ENCODE assay signal across 1 cellular context in the genomic region with DNA sequence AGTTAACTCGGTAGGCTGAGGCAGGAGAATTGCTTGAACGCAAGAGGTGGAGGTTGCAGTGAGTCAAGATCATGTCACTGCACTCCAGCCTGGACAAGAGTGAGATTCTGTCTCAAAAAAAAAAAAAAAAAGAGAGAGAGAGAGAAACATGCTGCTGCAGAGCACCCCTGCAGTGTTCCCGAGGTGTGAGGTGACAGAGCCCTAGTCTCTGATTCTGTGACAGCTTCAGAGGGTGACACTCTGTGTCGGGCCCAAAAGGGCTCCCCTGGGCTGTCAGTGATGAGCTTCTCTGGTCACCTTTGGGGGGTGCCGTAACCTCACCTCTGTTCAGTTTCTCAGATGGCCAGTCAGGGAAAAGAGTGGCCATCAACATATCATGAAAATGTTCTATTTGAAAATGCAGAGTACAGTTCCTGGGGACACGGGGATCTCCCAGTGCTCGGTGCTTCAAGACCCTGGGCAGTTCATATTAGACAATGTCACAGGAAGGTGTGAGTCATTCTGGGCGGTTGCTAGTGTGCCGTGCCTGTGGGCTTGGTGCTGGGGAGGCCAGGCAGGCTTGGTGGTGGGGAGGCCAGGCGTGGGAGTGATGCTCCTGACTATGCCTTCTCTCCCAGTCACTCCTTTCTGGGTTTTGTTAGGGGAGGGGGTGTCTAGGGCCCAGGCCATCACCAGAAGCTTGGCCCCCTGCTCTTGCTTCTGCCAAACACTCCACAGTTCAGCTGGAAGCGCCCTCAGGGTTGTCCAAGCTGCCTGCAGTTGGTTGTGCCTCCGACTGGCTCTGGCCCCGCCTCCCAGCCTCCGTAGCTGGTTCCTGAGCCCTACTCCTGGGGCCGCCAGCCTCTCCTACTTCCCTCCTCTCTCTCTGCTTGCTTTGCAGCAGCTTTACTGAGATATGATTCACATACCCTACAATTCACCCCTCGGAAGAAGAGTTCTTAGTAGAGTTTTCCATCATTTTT.
TF ChIP-seq lines count a peak whose summit lies in the region.

No MANE protein-coding gene starts in this region.

TF ChIP-seq in K562, 482 proteins besides CTCF, POLR2A, EP300 and RAD21 (continues in another document):
- TF ChIP-seq, protein P1, sequence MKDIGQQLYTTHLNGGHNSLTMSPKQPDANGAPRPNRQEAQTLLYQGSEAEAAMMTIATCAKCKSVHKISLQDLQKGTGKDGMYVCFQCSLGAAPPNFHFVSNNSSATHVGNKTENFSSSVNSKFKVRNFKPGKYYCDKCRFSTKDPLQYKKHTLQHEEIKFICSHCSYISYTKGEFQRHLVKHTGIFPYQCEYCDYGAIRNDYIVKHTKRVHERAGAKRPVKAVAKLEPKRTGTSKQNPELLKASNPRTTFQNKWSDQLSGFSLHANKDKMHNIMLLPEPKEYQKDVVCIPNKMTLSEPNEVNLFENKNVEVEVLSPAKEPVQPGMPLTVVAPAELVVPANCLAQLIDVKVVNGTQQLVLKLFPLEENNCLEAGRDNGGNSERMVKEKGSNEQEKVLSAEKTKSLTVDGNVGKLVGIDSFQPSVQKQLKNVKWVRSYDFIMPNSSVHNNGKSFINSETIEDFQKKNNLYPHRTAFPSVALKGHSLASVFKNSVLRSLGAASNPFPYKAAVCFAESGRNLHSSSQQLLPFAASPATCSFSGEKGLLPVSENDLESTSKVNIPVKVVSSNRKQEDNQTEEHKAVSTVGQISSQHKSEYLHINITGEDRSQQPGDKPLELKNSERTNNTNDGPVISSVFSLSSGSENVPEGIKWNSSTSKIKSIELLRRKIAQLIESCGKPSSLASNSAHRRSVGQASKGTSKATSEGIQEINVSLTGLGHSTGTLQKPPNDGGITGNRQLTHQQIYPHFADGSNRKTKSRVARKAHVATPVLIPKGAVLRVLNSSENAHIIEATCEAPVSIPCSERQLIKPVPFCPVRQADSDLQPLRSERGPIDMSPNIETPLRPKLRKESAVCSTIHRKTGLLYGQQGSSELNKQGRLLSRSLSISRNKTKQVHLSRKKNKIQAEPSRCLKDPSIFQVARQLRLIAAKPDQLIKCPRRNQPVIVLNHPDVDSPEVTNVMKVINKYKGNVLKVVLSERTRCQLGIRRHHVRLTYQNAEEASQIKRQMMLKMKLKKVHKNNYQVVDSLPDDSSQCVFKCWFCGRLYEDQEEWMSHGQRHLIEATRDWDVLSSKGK (CRISPR knock-in tag; IDR thresholded peaks at IDR 0.05): no peak
- TF ChIP-seq ZNF133 (CRISPR knock-in tag; IDR thresholded peaks at IDR 0.05): no peak
- TF ChIP-seq ZNF354B (CRISPR knock-in tag; IDR thresholded peaks at IDR 0.05): no peak
- no peak for TF ChIP-seq BRD4 (IDR thresholded peaks at IDR 0.05)
- TF ChIP-seq MTA2 (IDR thresholded peaks at IDR 0.05; ENCODE audit: low read depth): no peak; the same call in 1 of the 2 replicates
- TF ChIP-seq CBX2 (IDR thresholded peaks at IDR 0.05; ENCODE audit: insufficient read depth, low read length, poor library complexity, severe bottlenecking): peak; percentile 6
- TF ChIP-seq, protein P2, sequence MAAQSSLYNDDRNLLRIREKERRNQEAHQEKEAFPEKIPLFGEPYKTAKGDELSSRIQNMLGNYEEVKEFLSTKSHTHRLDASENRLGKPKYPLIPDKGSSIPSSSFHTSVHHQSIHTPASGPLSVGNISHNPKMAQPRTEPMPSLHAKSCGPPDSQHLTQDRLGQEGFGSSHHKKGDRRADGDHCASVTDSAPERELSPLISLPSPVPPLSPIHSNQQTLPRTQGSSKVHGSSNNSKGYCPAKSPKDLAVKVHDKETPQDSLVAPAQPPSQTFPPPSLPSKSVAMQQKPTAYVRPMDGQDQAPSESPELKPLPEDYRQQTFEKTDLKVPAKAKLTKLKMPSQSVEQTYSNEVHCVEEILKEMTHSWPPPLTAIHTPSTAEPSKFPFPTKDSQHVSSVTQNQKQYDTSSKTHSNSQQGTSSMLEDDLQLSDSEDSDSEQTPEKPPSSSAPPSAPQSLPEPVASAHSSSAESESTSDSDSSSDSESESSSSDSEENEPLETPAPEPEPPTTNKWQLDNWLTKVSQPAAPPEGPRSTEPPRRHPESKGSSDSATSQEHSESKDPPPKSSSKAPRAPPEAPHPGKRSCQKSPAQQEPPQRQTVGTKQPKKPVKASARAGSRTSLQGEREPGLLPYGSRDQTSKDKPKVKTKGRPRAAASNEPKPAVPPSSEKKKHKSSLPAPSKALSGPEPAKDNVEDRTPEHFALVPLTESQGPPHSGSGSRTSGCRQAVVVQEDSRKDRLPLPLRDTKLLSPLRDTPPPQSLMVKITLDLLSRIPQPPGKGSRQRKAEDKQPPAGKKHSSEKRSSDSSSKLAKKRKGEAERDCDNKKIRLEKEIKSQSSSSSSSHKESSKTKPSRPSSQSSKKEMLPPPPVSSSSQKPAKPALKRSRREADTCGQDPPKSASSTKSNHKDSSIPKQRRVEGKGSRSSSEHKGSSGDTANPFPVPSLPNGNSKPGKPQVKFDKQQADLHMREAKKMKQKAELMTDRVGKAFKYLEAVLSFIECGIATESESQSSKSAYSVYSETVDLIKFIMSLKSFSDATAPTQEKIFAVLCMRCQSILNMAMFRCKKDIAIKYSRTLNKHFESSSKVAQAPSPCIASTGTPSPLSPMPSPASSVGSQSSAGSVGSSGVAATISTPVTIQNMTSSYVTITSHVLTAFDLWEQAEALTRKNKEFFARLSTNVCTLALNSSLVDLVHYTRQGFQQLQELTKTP (IDR thresholded peaks at IDR 0.05; ENCODE audit: low read depth in 1 of 2, partially characterized antibody in 2 of 2): no peak
- no peak for TF ChIP-seq MYBL2 (IDR thresholded peaks at IDR 0.05; ENCODE audit: low read depth)
- no peak; the same call in 1 of the 2 replicates for TF ChIP-seq MYBL2 (CRISPR knock-in tag; IDR thresholded peaks at IDR 0.05; ENCODE audit: borderline replicate concordance)
- no peak for TF ChIP-seq TAL1 (IDR thresholded peaks at IDR 0.05)
- 0 out of 2 replicates have a peak, but pooled peaks have one; percentile 9 for TF ChIP-seq ZNF584 (CRISPR knock-in tag; IDR thresholded peaks at IDR 0.05; ENCODE audit: low read depth)
- TF ChIP-seq, protein P3, sequence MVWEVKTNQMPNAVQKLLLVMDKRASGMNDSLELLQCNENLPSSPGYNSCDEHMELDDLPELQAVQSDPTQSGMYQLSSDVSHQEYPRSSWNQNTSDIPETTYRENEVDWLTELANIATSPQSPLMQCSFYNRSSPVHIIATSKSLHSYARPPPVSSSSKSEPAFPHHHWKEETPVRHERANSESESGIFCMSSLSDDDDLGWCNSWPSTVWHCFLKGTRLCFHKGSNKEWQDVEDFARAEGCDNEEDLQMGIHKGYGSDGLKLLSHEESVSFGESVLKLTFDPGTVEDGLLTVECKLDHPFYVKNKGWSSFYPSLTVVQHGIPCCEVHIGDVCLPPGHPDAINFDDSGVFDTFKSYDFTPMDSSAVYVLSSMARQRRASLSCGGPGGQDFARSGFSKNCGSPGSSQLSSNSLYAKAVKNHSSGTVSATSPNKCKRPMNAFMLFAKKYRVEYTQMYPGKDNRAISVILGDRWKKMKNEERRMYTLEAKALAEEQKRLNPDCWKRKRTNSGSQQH (CRISPR knock-in tag; IDR thresholded peaks at IDR 0.05): peak; percentile 69; the same call in 1 of the 2 replicates
- TF ChIP-seq, protein P4, sequence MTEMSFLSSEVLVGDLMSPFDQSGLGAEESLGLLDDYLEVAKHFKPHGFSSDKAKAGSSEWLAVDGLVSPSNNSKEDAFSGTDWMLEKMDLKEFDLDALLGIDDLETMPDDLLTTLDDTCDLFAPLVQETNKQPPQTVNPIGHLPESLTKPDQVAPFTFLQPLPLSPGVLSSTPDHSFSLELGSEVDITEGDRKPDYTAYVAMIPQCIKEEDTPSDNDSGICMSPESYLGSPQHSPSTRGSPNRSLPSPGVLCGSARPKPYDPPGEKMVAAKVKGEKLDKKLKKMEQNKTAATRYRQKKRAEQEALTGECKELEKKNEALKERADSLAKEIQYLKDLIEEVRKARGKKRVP (CRISPR knock-in tag; IDR thresholded peaks at IDR 0.05): no peak; the same call in 1 of the 2 replicates
- TF ChIP-seq, protein P5, sequence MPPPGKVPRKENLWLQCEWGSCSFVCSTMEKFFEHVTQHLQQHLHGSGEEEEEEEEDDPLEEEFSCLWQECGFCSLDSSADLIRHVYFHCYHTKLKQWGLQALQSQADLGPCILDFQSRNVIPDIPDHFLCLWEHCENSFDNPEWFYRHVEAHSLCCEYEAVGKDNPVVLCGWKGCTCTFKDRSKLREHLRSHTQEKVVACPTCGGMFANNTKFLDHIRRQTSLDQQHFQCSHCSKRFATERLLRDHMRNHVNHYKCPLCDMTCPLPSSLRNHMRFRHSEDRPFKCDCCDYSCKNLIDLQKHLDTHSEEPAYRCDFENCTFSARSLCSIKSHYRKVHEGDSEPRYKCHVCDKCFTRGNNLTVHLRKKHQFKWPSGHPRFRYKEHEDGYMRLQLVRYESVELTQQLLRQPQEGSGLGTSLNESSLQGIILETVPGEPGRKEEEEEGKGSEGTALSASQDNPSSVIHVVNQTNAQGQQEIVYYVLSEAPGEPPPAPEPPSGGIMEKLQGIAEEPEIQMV (tag; conservative IDR thresholded peaks at IDR 0.05; ENCODE audit: low read depth): no peak
- no peak for TF ChIP-seq POLR2G (IDR thresholded peaks at IDR 0.05; ENCODE audit: low read depth, low read length)
- no peak for TF ChIP-seq GTF2E2 (tag; IDR thresholded peaks at IDR 0.05)
- 0 out of 2 replicates have a peak, but pooled peaks have one; percentile 55 for TF ChIP-seq MTA3 (IDR thresholded peaks at IDR 0.05; ENCODE audit: borderline replicate concordance)
- no peak for TF ChIP-seq SIX5 (IDR thresholded peaks at IDR 0.05; ENCODE audit: borderline replicate concordance in 1 of 2, insufficient read depth in 1 of 2, low read depth in 1 of 2, low read length in 2 of 2)
- TF ChIP-seq PTBP1 (IDR thresholded peaks at IDR 0.05; ENCODE audit: low read depth, low read length): no peak
- TF ChIP-seq, protein P6, sequence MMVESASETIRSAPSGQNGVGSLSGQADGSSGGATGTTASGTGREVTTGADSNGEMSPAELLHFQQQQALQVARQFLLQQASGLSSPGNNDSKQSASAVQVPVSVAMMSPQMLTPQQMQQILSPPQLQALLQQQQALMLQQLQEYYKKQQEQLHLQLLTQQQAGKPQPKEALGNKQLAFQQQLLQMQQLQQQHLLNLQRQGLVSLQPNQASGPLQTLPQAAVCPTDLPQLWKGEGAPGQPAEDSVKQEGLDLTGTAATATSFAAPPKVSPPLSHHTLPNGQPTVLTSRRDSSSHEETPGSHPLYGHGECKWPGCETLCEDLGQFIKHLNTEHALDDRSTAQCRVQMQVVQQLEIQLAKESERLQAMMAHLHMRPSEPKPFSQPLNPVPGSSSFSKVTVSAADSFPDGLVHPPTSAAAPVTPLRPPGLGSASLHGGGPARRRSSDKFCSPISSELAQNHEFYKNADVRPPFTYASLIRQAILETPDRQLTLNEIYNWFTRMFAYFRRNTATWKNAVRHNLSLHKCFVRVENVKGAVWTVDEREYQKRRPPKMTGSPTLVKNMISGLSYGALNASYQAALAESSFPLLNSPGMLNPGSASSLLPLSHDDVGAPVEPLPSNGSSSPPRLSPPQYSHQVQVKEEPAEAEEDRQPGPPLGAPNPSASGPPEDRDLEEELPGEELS (CRISPR knock-in tag; IDR thresholded peaks at IDR 0.05; ENCODE audit: borderline replicate concordance): peak; percentile 40; the same call in 1 of the 2 replicates
- no peak for TF ChIP-seq ZNF274 (IDR thresholded peaks at IDR 0.05; ENCODE audit: borderline replicate concordance, low read depth, low read length)
- TF ChIP-seq, protein P7, sequence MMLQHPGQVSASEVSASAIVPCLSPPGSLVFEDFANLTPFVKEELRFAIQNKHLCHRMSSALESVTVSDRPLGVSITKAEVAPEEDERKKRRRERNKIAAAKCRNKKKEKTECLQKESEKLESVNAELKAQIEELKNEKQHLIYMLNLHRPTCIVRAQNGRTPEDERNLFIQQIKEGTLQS (IDR thresholded peaks at IDR 0.05): peak; percentile 94
- TF ChIP-seq, protein P7 (CRISPR knock-in tag; conservative IDR thresholded peaks at IDR 0.05): peak; percentile 56; the same call in 1 of the 2 replicates
- no peak for TF ChIP-seq PPARD (CRISPR knock-in tag; IDR thresholded peaks at IDR 0.05)
- TF ChIP-seq, protein P8, sequence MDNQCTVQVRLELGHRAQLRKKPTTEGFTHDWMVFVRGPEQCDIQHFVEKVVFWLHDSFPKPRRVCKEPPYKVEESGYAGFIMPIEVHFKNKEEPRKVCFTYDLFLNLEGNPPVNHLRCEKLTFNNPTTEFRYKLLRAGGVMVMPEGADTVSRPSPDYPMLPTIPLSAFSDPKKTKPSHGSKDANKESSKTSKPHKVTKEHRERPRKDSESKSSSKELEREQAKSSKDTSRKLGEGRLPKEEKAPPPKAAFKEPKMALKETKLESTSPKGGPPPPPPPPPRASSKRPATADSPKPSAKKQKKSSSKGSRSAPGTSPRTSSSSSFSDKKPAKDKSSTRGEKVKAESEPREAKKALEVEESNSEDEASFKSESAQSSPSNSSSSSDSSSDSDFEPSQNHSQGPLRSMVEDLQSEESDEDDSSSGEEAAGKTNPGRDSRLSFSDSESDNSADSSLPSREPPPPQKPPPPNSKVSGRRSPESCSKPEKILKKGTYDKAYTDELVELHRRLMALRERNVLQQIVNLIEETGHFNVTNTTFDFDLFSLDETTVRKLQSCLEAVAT (IDR thresholded peaks at IDR 0.05): no peak
- TF ChIP-seq RBFOX2 (IDR thresholded peaks at IDR 0.05; ENCODE audit: low read depth, low read length): no peak
- TF ChIP-seq MCM2 (IDR thresholded peaks at IDR 0.05; ENCODE audit: low read depth): no peak
- TF ChIP-seq, protein P9, sequence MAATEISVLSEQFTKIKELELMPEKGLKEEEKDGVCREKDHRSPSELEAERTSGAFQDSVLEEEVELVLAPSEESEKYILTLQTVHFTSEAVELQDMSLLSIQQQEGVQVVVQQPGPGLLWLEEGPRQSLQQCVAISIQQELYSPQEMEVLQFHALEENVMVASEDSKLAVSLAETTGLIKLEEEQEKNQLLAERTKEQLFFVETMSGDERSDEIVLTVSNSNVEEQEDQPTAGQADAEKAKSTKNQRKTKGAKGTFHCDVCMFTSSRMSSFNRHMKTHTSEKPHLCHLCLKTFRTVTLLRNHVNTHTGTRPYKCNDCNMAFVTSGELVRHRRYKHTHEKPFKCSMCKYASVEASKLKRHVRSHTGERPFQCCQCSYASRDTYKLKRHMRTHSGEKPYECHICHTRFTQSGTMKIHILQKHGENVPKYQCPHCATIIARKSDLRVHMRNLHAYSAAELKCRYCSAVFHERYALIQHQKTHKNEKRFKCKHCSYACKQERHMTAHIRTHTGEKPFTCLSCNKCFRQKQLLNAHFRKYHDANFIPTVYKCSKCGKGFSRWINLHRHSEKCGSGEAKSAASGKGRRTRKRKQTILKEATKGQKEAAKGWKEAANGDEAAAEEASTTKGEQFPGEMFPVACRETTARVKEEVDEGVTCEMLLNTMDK (IDR thresholded peaks at IDR 0.05; ENCODE audit: borderline replicate concordance, insufficient read depth, low read depth, low read length, poor library complexity, severe bottlenecking): no peak
- no peak; a peak in 1 of 4 replicates for TF ChIP-seq FOXA3 (CRISPR knock-in tag; conservative IDR thresholded peaks at IDR 0.05 in 1 of 2, IDR thresholded peaks at IDR 0.05 in 1 of 2)
- no peak for TF ChIP-seq CCAR2 (IDR thresholded peaks at IDR 0.05; ENCODE audit: low read depth, low read length)
- TF ChIP-seq, protein P10, sequence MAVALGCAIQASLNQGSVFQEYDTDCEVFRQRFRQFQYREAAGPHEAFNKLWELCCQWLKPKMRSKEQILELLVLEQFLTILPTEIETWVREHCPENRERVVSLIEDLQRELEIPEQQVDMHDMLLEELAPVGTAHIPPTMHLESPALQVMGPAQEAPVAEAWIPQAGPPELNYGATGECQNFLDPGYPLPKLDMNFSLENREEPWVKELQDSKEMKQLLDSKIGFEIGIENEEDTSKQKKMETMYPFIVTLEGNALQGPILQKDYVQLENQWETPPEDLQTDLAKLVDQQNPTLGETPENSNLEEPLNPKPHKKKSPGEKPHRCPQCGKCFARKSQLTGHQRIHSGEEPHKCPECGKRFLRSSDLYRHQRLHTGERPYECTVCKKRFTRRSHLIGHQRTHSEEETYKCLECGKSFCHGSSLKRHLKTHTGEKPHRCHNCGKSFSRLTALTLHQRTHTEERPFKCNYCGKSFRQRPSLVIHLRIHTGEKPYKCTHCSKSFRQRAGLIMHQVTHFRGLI (CRISPR knock-in tag; IDR thresholded peaks at IDR 0.05): 0 out of 2 replicates have a peak, but pooled peaks have one; percentile 4
